ENCODE assay signal across 9 cellular contexts in genomic region chr14:50342211-50343080, GRCh38. TPM values are rescaled to one million over a fixed set of nuclear protein-coding genes. Genes with fewer than 3 reads are reported as not detected.
DNase-seq lines count a peak whose midpoint lies in the region; ATAC-seq, FAIRE-seq and TF ChIP-seq lines count a peak whose summit lies in the region.
"Had no signal": no experiment of that assay in that cellular context is flagged by ENCODE, and none has a peak within 500 bp of the region (broad histone marks: within the 10 kb centered on the region; RNA-seq: fewer than 3 reads in every experiment).

No MANE protein-coding gene starts in this region.

- H4K20me1 ChIP-seq in HepG2 (ENCODE audit: insufficient read depth, low read length): no peaks in the 10 kb centered on the region

- POLR2A ChIA-PET in activated CD4-positive, alpha-beta memory T cell treated with anti-CD3 and anti-CD28 coated beads for 36 hours (lab: Charles Lee): no interaction called here
- POLR2A ChIA-PET in activated CD4-positive, alpha-beta memory T cell treated with anti-CD3 and anti-CD28 coated beads, Interleukin-2, amount 10 ng/mL, durations not matched to agents 7 days and 5 days (lab: Charles Lee): interaction anchor here (1.6 kb wide), 1 partner anchor 13 kb away, joined by 4 read pairs; no protein-coding TSS in a partner anchor
- POLR2A ChIA-PET in HepG2 (lab: Yijun Ruan, JAX): interaction anchor here (0.6 kb wide), 1 partner anchor 172 kb away, joined by 3 read pairs; no protein-coding TSS in a partner anchor

- H3K9ac ChIP-seq in colonic mucosa (ENCODE audit: low read depth in 2 of 2, low read length in 2 of 2) (peak overlapping the region in 1 of 2 donors; percentile 15), HepG2 (ENCODE audit: insufficient read depth, low read depth, low read length) (no peak overlapping the region)

- no peaks in the 10 kb centered on the region for H3K79me2 ChIP-seq in HepG2 (ENCODE audit: insufficient read depth, low read length)

- TF ChIP-seq CTCF in colonic mucosa (IDR thresholded peaks at IDR 0.05) (no peak), HepG2 (CRISPR knock-in tag; IDR thresholded peaks at IDR 0.05) (peak; percentile 86)

- TF ChIP-seq RAD21 in HepG2 (CRISPR knock-in tag; IDR thresholded peaks at IDR 0.05): peak; percentile 65

- H3K4me3 ChIP-seq in colonic mucosa (no peak overlapping the region), HepG2 (replicated peaks in 1 of 3; ENCODE audit: insufficient read depth in 1 of 3, low read depth in 2 of 3, low read length in 3 of 3) (no peak overlapping the region)

- peak; percentile 75 for FAIRE-seq in HepG2 (lab: Jason Lieb, UNC)
- FAIRE-seq: colon had no signal

- peaks cover 4% of the 10 kb centered on the region for H3K4me1 ChIP-seq in colonic mucosa
- H3K4me1 ChIP-seq in HepG2 (ENCODE audit: insufficient read depth, low read length): peaks cover 10% of the 10 kb centered on the region

- H3K27me3 ChIP-seq in colonic mucosa: no peaks in the 10 kb centered on the region
- no peaks in the 10 kb centered on the region for H3K27me3 ChIP-seq in HepG2 (ENCODE audit: control insufficient read depth in 1 of 2, insufficient read depth in 2 of 2, low read length in 2 of 2)

- peak; percentile 41 for ATAC-seq in T-helper 17 cell
- ATAC-seq in HepG2: peak; percentile 94
- no peak for ATAC-seq in stimulated activated naive CD8-positive, alpha-beta T cell treated with anti-CD3 and anti-CD28 coated beads, Interleukin-15, Interleukin-2, amounts not matched to agents 100 U/mL and 50 U/mL, for 24 hours
- no peak for ATAC-seq in GM19351 (IDR thresholded peaks at IDR 0.05; ENCODE audit: unreplicated experiment)

- BruUV-seq in HepG2 (replicated peaks; lab: Mats Ljungman, UMichigan): no TSS peak

- H2AFZ ChIP-seq in HepG2 (ENCODE audit: low read length): no peak overlapping the region

- no peak overlapping the region; the same call in 1 of the 2 replicates for H3K4me2 ChIP-seq in HepG2 (ENCODE audit: low read depth, low read length)

- in situ Hi-C loops in HepG2 (cut with HindIII; ENCODE audit: extremely low pct_ligation_motif_present, low pct_unique_long_range_greater_than_20kb): no loop called here

- H3K4me3 Mint-ChIP-seq in activated CD4-positive, alpha-beta memory T cell treated with anti-CD3 and anti-CD28 coated beads for 36 hours: no peak overlapping the region
- no peak overlapping the region for H3K4me3 Mint-ChIP-seq in activated CD4-positive, alpha-beta memory T cell treated with anti-CD3 and anti-CD28 coated beads, Interleukin-2, amount 10 ng/mL, durations not matched to agents 7 days and 5 days
- no peak overlapping the region for H3K4me3 Mint-ChIP-seq in T-helper 17 cell

- H3K9me3 ChIP-seq in T-helper 17 cell (ENCODE audit: control insufficient read depth, low read length, poor library complexity, severe bottlenecking) (no peaks in the 10 kb centered on the region), colonic mucosa (no peaks in the 10 kb centered on the region), HepG2 (ENCODE audit: low read length) (no peaks in the 10 kb centered on the region)

- H3K4me1 Mint-ChIP-seq in activated CD4-positive, alpha-beta memory T cell treated with anti-CD3 and anti-CD28 coated beads for 36 hours (ENCODE audit: low read depth): peaks cover 22% of the 10 kb centered on the region
- peaks cover 13% of the 10 kb centered on the region for H3K4me1 Mint-ChIP-seq in activated CD4-positive, alpha-beta memory T cell treated with anti-CD3 and anti-CD28 coated beads, Interleukin-2, amount 10 ng/mL, durations not matched to agents 7 days and 5 days
- peaks cover 16% of the 10 kb centered on the region for H3K4me1 Mint-ChIP-seq in T-helper 17 cell

- WGBS in HepG2 (ENCODE audit: low lambda C conversion rate): 25% methylated on average over 8 of the region's 8 CpGs

- no peaks in the 10 kb centered on the region for H3K9me3 Mint-ChIP-seq in activated CD4-positive, alpha-beta memory T cell treated with anti-CD3 and anti-CD28 coated beads for 36 hours
- no peaks in the 10 kb centered on the region for H3K9me3 Mint-ChIP-seq in activated CD4-positive, alpha-beta memory T cell treated with anti-CD3 and anti-CD28 coated beads, Interleukin-2, amount 10 ng/mL, durations not matched to agents 7 days and 5 days

- no peak for TF ChIP-seq POLR2A in HepG2 (IDR thresholded peaks at IDR 0.05; ENCODE audit: insufficient read depth in 1 of 2, low read depth in 2 of 2, low read length in 2 of 2)

- TF ChIP-seq EP300 in HepG2 (IDR thresholded peaks at IDR 0.05; ENCODE audit: low read depth in 2 of 2, low read length in 2 of 2) (no peak), HepG2 (CRISPR knock-in tag; IDR thresholded peaks at IDR 0.05; ENCODE audit: borderline replicate concordance) (no peak)

- CTCF ChIA-PET in activated CD4-positive, alpha-beta memory T cell treated with anti-CD3 and anti-CD28 coated beads for 36 hours (lab: Charles Lee): interaction anchor here (0.5 to 3.0 kb wide), 4 partner anchors 14 to 431 kb away, joined by 3 to 22 read pairs (median 4); no protein-coding TSS in a partner anchor
- CTCF ChIA-PET in activated CD4-positive, alpha-beta memory T cell treated with anti-CD3 and anti-CD28 coated beads, Interleukin-2, amount 10 ng/mL, durations not matched to agents 7 days and 5 days (lab: Charles Lee): interaction anchor here (0.9 kb wide), 1 partner anchor 190 kb away, joined by 3 read pairs; the partner anchor contains the start of gene MAP4K5
- CTCF ChIA-PET in HepG2 (lab: Yijun Ruan, JAX; ENCODE audit: low intra/inter-chr PET ratio, low total read pairs): no interaction called here

- intact Hi-C loops in activated CD4-positive, alpha-beta memory T cell treated with anti-CD3 and anti-CD28 coated beads for 36 hours (cut with micrococcal nuclease): no loop called here
- intact Hi-C loops in colonic mucosa (cut with DNase I): no loop called here
- intact Hi-C loops in HepG2 (cut with micrococcal nuclease; ENCODE audit: unreplicated experiment): loop anchor here (5.0 kb wide), 1 partner anchor 190 kb away; the partner anchor contains the start of gene MAP4K5

- H3K36me3 ChIP-seq in colonic mucosa (no peaks in the 10 kb centered on the region), HepG2 (replicated peaks in 1 of 2; ENCODE audit: control insufficient read depth in 1 of 2, insufficient read depth in 2 of 2, low read length in 2 of 2) (peaks cover 0 to 2% of the 10 kb centered on the region in 2 experiments; a peak in 1 of 5 replicates)

- H3K27ac ChIP-seq in colonic mucosa (peak overlapping the region; percentile 10), HepG2 (ENCODE audit: extremely low read length, insufficient read depth, low read length) (no peak overlapping the region)

- peaks cover 4% of the 10 kb centered on the region for H3K27me3 Mint-ChIP-seq in activated CD4-positive, alpha-beta memory T cell treated with anti-CD3 and anti-CD28 coated beads for 36 hours
- H3K27me3 Mint-ChIP-seq in activated CD4-positive, alpha-beta memory T cell treated with anti-CD3 and anti-CD28 coated beads, Interleukin-2, amount 10 ng/mL, durations not matched to agents 7 days and 5 days: no peaks in the 10 kb centered on the region
- no peaks in the 10 kb centered on the region for H3K27me3 Mint-ChIP-seq in T-helper 17 cell

- peak; percentile 56 for DNase-seq in activated CD4-positive, alpha-beta memory T cell treated with anti-CD3 and anti-CD28 coated beads for 36 hours
- no peak for DNase-seq in activated CD4-positive, alpha-beta memory T cell treated with anti-CD3 and anti-CD28 coated beads, Interleukin-2, amount 10 ng/mL, durations not matched to agents 7 days and 5 days
- DNase-seq in KG1 (lab: John Stamatoyannopoulos, UW): peak; percentile 71
- no peak for DNase-seq in T-helper 17 cell
- peak; percentile 76 for DNase-seq in colonic mucosa
- DNase-seq in HepG2 (ENCODE audit: low spot score): peak; percentile 66
- DNase-seq in stimulated activated naive CD8-positive, alpha-beta T cell treated with anti-CD3 and anti-CD28 coated beads, Interleukin-15, Interleukin-2, amounts not matched to agents 100 U/mL and 50 U/mL, for 24 hours: peak; percentile 59

- H3K27ac Mint-ChIP-seq in activated CD4-positive, alpha-beta memory T cell treated with anti-CD3 and anti-CD28 coated beads for 36 hours: no peak overlapping the region
- no peak overlapping the region for H3K27ac Mint-ChIP-seq in activated CD4-positive, alpha-beta memory T cell treated with anti-CD3 and anti-CD28 coated beads, Interleukin-2, amount 10 ng/mL, durations not matched to agents 7 days and 5 days
- no peak overlapping the region for H3K27ac Mint-ChIP-seq in T-helper 17 cell

- H3K36me3 Mint-ChIP-seq in activated CD4-positive, alpha-beta memory T cell treated with anti-CD3 and anti-CD28 coated beads for 36 hours: peaks cover 3% of the 10 kb centered on the region
- no peaks in the 10 kb centered on the region for H3K36me3 Mint-ChIP-seq in activated CD4-positive, alpha-beta memory T cell treated with anti-CD3 and anti-CD28 coated beads, Interleukin-2, amount 10 ng/mL, durations not matched to agents 7 days and 5 days (ENCODE audit: low read depth)
- H3K36me3 Mint-ChIP-seq in T-helper 17 cell (ENCODE audit: low read depth): peaks cover 8% of the 10 kb centered on the region

RNA-seq across cellular contexts. Expression of gene DMAC2L, which starts 30.3 kb away (rescaled TPM):
- total RNA-seq in activated CD4-positive, alpha-beta memory T cell treated with anti-CD3 and anti-CD28 coated beads for 36 hours: 10 to 100 TPM; 13.4 to 13.9 TPM
- total RNA-seq in activated CD4-positive, alpha-beta memory T cell treated with anti-CD3 and anti-CD28 coated beads, Interleukin-2, amount 10 ng/mL, durations not matched to agents 7 days and 5 days: 10 to 100 TPM; 12.2 to 12.6 TPM
- total RNA-seq in T-helper 17 cell: 10 to 100 TPM; 12.0 to 16.1 TPM
- 10 to 100 TPM; 15.2 to 20.9 TPM for total RNA-seq in colonic mucosa
- total RNA-seq in HepG2 (2016; rRNA removed; fragmentation: Illumina TruSeq; extraction: Trizol): 19.4 and 27.4 TPM in 2 replicates
- total RNA-seq in HepG2 (2016; cell fraction: cytosol; rRNA removed; fragmentation: Illumina TruSeq; extraction: Trizol; ENCODE audit: low read depth): 10.3 and 11.7 TPM in 2 replicates
- 23.4 and 25.5 TPM in 2 replicates for total RNA-seq in HepG2 (2016; cell fraction: insoluble cytoplasmic fraction; rRNA removed; fragmentation: Illumina TruSeq; extraction: Trizol)
- total RNA-seq in HepG2 (2016; cell fraction: membrane; rRNA removed; fragmentation: Illumina TruSeq; extraction: Trizol): 16.0 and 17.6 TPM in 2 replicates
- total RNA-seq in HepG2 (2016; cell fraction: nucleus; rRNA removed; fragmentation: Illumina TruSeq; extraction: Trizol): 13.5 and 14.7 TPM in 2 replicates
- 14.6 and 23.2 TPM in 2 replicates for polyA plus RNA-seq in HepG2 (2011; rRNA removed)
- 21.5 and 25.4 TPM in 2 replicates for polyA plus RNA-seq in HepG2 (2011; cell fraction: cytosol; rRNA removed)
- 10.4 and 12.7 TPM in 2 replicates for polyA plus RNA-seq in HepG2 (2011; cell fraction: nucleus; rRNA removed)
- 13.8 and 15.5 TPM in 2 replicates for polyA plus RNA-seq in HepG2 (2012)
- polyA plus RNA-seq in HepG2 (2016; cell fraction: cytosol; fragmentation: Illumina TruSeq; extraction: Trizol; ENCODE audit: low read depth): 14.1 and 16.6 TPM in 2 replicates
- 30.2 and 31.0 TPM in 2 replicates for polyA plus RNA-seq in HepG2 (2016; cell fraction: insoluble cytoplasmic fraction; fragmentation: Illumina TruSeq; extraction: Trizol; ENCODE audit: low read depth)
- 14.7 and 20.0 TPM in 2 replicates for polyA plus RNA-seq in HepG2 (2016; cell fraction: membrane; fragmentation: Illumina TruSeq; extraction: Trizol; ENCODE audit: low read depth)
- polyA plus RNA-seq in HepG2 (2016; cell fraction: nucleus; fragmentation: Illumina TruSeq; extraction: Trizol; ENCODE audit: insufficient read depth, low read depth): 15.0 and 25.9 TPM in 2 replicates
- polyA minus RNA-seq in HepG2 (2011; rRNA and poly(A)+ RNA removed; ENCODE audit: low replicate concordance): 13.6 and 16.5 TPM in 2 replicates
- 8.0 and 8.6 TPM in 2 replicates for polyA minus RNA-seq in HepG2 (2011; cell fraction: cytosol; rRNA and poly(A)+ RNA removed)
- polyA minus RNA-seq in HepG2 (2011; cell fraction: nucleus; rRNA and poly(A)+ RNA removed): 20.9 and 26.0 TPM in 2 replicates

RNA-seq across cellular contexts. Expression of gene L2HGDH, which starts 30.4 kb away (rescaled TPM):
- total RNA-seq in activated CD4-positive, alpha-beta memory T cell treated with anti-CD3 and anti-CD28 coated beads for 36 hours: 10 to 100 TPM; 15.0 to 15.2 TPM
- total RNA-seq in activated CD4-positive, alpha-beta memory T cell treated with anti-CD3 and anti-CD28 coated beads, Interleukin-2, amount 10 ng/mL, durations not matched to agents 7 days and 5 days: 10 to 100 TPM in 1 of 2 experiments, 1 to 10 TPM in 1; 9.7 to 10.0 TPM
- total RNA-seq in T-helper 17 cell (1 to 10 TPM; 1.8 to 4.1 TPM), colonic mucosa (10 to 100 TPM; 11.4 to 12.3 TPM), HepG2 (2016; rRNA removed; fragmentation: Illumina TruSeq; extraction: Trizol) (5.0 and 7.4 TPM in 2 replicates)
- 10.4 and 10.5 TPM in 2 replicates for total RNA-seq in HepG2 (2016; cell fraction: cytosol; rRNA removed; fragmentation: Illumina TruSeq; extraction: Trizol; ENCODE audit: low read depth)
- 4.9 and 8.4 TPM in 2 replicates for total RNA-seq in HepG2 (2016; cell fraction: insoluble cytoplasmic fraction; rRNA removed; fragmentation: Illumina TruSeq; extraction: Trizol)
- 6.0 and 6.4 TPM in 2 replicates for total RNA-seq in HepG2 (2016; cell fraction: membrane; rRNA removed; fragmentation: Illumina TruSeq; extraction: Trizol)
- total RNA-seq in HepG2 (2016; cell fraction: nucleus; rRNA removed; fragmentation: Illumina TruSeq; extraction: Trizol): 3.4 and 4.9 TPM in 2 replicates
- polyA plus RNA-seq in HepG2 (2011; rRNA removed): 2.3 and 3.3 TPM in 2 replicates
- 2.1 and 2.6 TPM in 2 replicates for polyA plus RNA-seq in HepG2 (2011; cell fraction: cytosol; rRNA removed)
- 1.1 and 1.7 TPM in 2 replicates for polyA plus RNA-seq in HepG2 (2011; cell fraction: nucleus; rRNA removed)
- polyA plus RNA-seq in HepG2 (2012): 2.5 and 3.4 TPM in 2 replicates
- polyA plus RNA-seq in HepG2 (2016; cell fraction: cytosol; fragmentation: Illumina TruSeq; extraction: Trizol; ENCODE audit: low read depth): 0.43 and 0.51 TPM in 2 replicates
- polyA plus RNA-seq in HepG2 (2016; cell fraction: insoluble cytoplasmic fraction; fragmentation: Illumina TruSeq; extraction: Trizol; ENCODE audit: low read depth): 5.4 and 6.1 TPM in 2 replicates
- polyA plus RNA-seq in HepG2 (2016; cell fraction: membrane; fragmentation: Illumina TruSeq; extraction: Trizol; ENCODE audit: low read depth): 0.57 and 0.84 TPM in 2 replicates
- polyA plus RNA-seq in HepG2 (2016; cell fraction: nucleus; fragmentation: Illumina TruSeq; extraction: Trizol; ENCODE audit: insufficient read depth, low read depth): 4.3 and 5.0 TPM in 2 replicates
- polyA minus RNA-seq in HepG2 (2011; rRNA and poly(A)+ RNA removed; ENCODE audit: low replicate concordance): 5.1 and 6.6 TPM in 2 replicates
- polyA minus RNA-seq in HepG2 (2011; cell fraction: cytosol; rRNA and poly(A)+ RNA removed): 2.2 and 2.7 TPM in 2 replicates
- 4.2 and 7.2 TPM in 2 replicates for polyA minus RNA-seq in HepG2 (2011; cell fraction: nucleus; rRNA and poly(A)+ RNA removed)

RNA-seq across cellular contexts. Expression of gene CDKL1, which starts 54.2 kb away (rescaled TPM):
- total RNA-seq in activated CD4-positive, alpha-beta memory T cell treated with anti-CD3 and anti-CD28 coated beads for 36 hours: 1 to 10 TPM; 2.4 to 3.4 TPM
- 1 to 10 TPM; 5.3 to 8.8 TPM for total RNA-seq in activated CD4-positive, alpha-beta memory T cell treated with anti-CD3 and anti-CD28 coated beads, Interleukin-2, amount 10 ng/mL, durations not matched to agents 7 days and 5 days
- total RNA-seq in T-helper 17 cell: 1 to 10 TPM; 5.1 to 10.0 TPM
- 10 to 100 TPM; 16.2 to 36.2 TPM for total RNA-seq in colonic mucosa
- 5.1 and 7.9 TPM in 2 replicates for total RNA-seq in HepG2 (2016; rRNA removed; fragmentation: Illumina TruSeq; extraction: Trizol)
- total RNA-seq in HepG2 (2016; cell fraction: cytosol; rRNA removed; fragmentation: Illumina TruSeq; extraction: Trizol; ENCODE audit: low read depth): 1.4 and 3.0 TPM in 2 replicates
- total RNA-seq in HepG2 (2016; cell fraction: insoluble cytoplasmic fraction; rRNA removed; fragmentation: Illumina TruSeq; extraction: Trizol): 4.2 and 9.4 TPM in 2 replicates
- 2.3 and 3.1 TPM in 2 replicates for total RNA-seq in HepG2 (2016; cell fraction: membrane; rRNA removed; fragmentation: Illumina TruSeq; extraction: Trizol)
- 1.9 and 6.9 TPM in 2 replicates for total RNA-seq in HepG2 (2016; cell fraction: nucleus; rRNA removed; fragmentation: Illumina TruSeq; extraction: Trizol)
- polyA plus RNA-seq in HepG2 (2011; rRNA removed): 0.30 and 4.4 TPM in 2 replicates
- polyA plus RNA-seq in HepG2 (2011; cell fraction: cytosol; rRNA removed): 0.33 and 1.1 TPM in 2 replicates
- polyA plus RNA-seq in HepG2 (2011; cell fraction: nucleus; rRNA removed): 0.57 and 0.66 TPM in 2 replicates
- 0.33 and 0.63 TPM in 2 replicates for polyA plus RNA-seq in HepG2 (2012)
- 0.33 and 1.4 TPM in 2 replicates for polyA plus RNA-seq in HepG2 (2016; cell fraction: cytosol; fragmentation: Illumina TruSeq; extraction: Trizol; ENCODE audit: low read depth)
- 7.0 and 9.1 TPM in 2 replicates for polyA plus RNA-seq in HepG2 (2016; cell fraction: insoluble cytoplasmic fraction; fragmentation: Illumina TruSeq; extraction: Trizol; ENCODE audit: low read depth)
- 0.94 and 1.4 TPM in 2 replicates for polyA plus RNA-seq in HepG2 (2016; cell fraction: membrane; fragmentation: Illumina TruSeq; extraction: Trizol; ENCODE audit: low read depth)
- polyA plus RNA-seq in HepG2 (2016; cell fraction: nucleus; fragmentation: Illumina TruSeq; extraction: Trizol; ENCODE audit: insufficient read depth, low read depth): 1.9 and 2.0 TPM in 2 replicates
- polyA minus RNA-seq in HepG2 (2011; rRNA and poly(A)+ RNA removed; ENCODE audit: low replicate concordance): 1.7 and 2.9 TPM in 2 replicates
- 0.79 and 2.7 TPM in 2 replicates for polyA minus RNA-seq in HepG2 (2011; cell fraction: cytosol; rRNA and poly(A)+ RNA removed)
- polyA minus RNA-seq in HepG2 (2011; cell fraction: nucleus; rRNA and poly(A)+ RNA removed): 0.99 and 1.2 TPM in 2 replicates

Comparison
In these comparisons a context has a peak if more than half of its experiments do, and no peak if none do; other contexts are left out.
1. DNase-seq: peak in activated CD4-positive, alpha-beta memory T cell treated with anti-CD3 and anti-CD28 coated beads for 36 hours (single experiment), KG1 (single experiment), colonic mucosa (single experiment), HepG2 (single experiment) and stimulated activated naive CD8-positive, alpha-beta T cell treated with anti-CD3 and anti-CD28 coated beads, Interleukin-15, Interleukin-2, amounts not matched to agents 100 U/mL and 50 U/mL, for 24 hours (single experiment); none in activated CD4-positive, alpha-beta memory T cell treated with anti-CD3 and anti-CD28 coated beads, Interleukin-2, amount 10 ng/mL, durations not matched to agents 7 days and 5 days (single experiment) and T-helper 17 cell (0 of 3).
2. ATAC-seq: peak in T-helper 17 cell (single experiment) and HepG2 (single experiment); none in stimulated activated naive CD8-positive, alpha-beta T cell treated with anti-CD3 and anti-CD28 coated beads, Interleukin-15, Interleukin-2, amounts not matched to agents 100 U/mL and 50 U/mL, for 24 hours (single experiment) and GM19351 (single experiment).